9 cellular contexts compared by ENCODE assay signal in genomic region chr11:4186464-4187054, GRCh38.
DNase-seq lines count a peak whose midpoint lies in the region; TF ChIP-seq lines count a peak whose summit lies in the region.
"Had no signal": no experiment of that assay in that cellular context is flagged by ENCODE, and none has a peak within 500 bp of the region (broad histone marks: within the 10 kb centered on the region; RNA-seq: fewer than 3 reads in every experiment).

No MANE protein-coding gene starts in this region.

- H3K9me2 ChIP-seq in GM23248 (ENCODE audit: insufficient read depth), result no peaks in the 10 kb centered on the region
- H3K9me2 ChIP-seq in SU-DHL-6 (replicated peaks; ENCODE audit: insufficient read depth, low read length), result no peaks in the 10 kb centered on the region

- H3K9me3 ChIP-seq in GM23248 (ENCODE audit: low read depth) (no peaks in the 10 kb centered on the region), SU-DHL-6 (ENCODE audit: insufficient read depth, low read length) (no peaks in the 10 kb centered on the region), sigmoid colon (no peaks in the 10 kb centered on the region), adrenal gland (replicated peaks in 1 of 3) (no peaks in the 10 kb centered on the region)
- H3K9me3 ChIP-seq: mucosa of descending colon had no signal

- H3F3A ChIP-seq in GM23248 (ENCODE audit: insufficient read depth) (no peaks in the 10 kb centered on the region), SU-DHL-6 (ENCODE audit: insufficient read depth) (no peaks in the 10 kb centered on the region)

- H3K9ac ChIP-seq in GM23248, result peak overlapping the region; percentile 74
- H3K9ac ChIP-seq in SU-DHL-6 (ENCODE audit: low read length), result 0 out of 2 replicates have a peak overlapping the region, but pooled peaks have one; percentile 30

- H4K20me1 ChIP-seq in GM23248 (ENCODE audit: insufficient read depth), result no peaks in the 10 kb centered on the region
- no peaks in the 10 kb centered on the region for H4K20me1 ChIP-seq in SU-DHL-6 (ENCODE audit: low read depth, low read length)

- H3K4me1 ChIP-seq in GM23248 (ENCODE audit: insufficient read depth) (no peaks in the 10 kb centered on the region), sigmoid colon (peaks cover 0 to 25% (median 12%) of the 10 kb centered on the region in 4 donors), adrenal gland (replicated peaks in 1 of 2) (peaks cover 0 to 18% of the 10 kb centered on the region in 2 donors)

- intact Hi-C loops in sigmoid colon (cut with DNase I) (loop anchor here (1.0 to 5.0 kb wide), 4 partner anchors 307 to 816 kb away; no protein-coding TSS in a partner anchor), adrenal gland (cut with DNase I) (loop anchor here (2.0 to 10.0 kb wide), 4 partner anchors 308 to 818 kb away; partner anchors contain the start of gene OR52M1 (in 1 of the 2))

- in situ Hi-C loops in GM23248 (cut with MboI), result loop anchor here (25.0 kb wide), 2 partner anchors 301 to 801 kb away; partner anchors contain the start of genes OR51L1 and OR52K1

- peak overlapping the region; percentile 78 for H3K4me2 ChIP-seq in GM23248 (ENCODE audit: unreplicated experiment)
- peak overlapping the region; percentile 48 for H3K4me2 ChIP-seq in SU-DHL-6 (ENCODE audit: low read depth, low read length, poor library complexity, severe bottlenecking)

- TF ChIP-seq EP300 in sigmoid colon (IDR thresholded peaks at IDR 0.05), result no peak

- H3K4me3 ChIP-seq in GM23248 (peak overlapping the region; percentile 78), SU-DHL-6 (ENCODE audit: insufficient read depth, low read length, poor library complexity, severe bottlenecking) (no peak overlapping the region), fibroblast of pulmonary artery (replicated peaks; ENCODE audit: low read depth, low read length) (peak overlapping the region; percentile 63), sigmoid colon (peak overlapping the region in 3 of 4 donors; percentile 52 to 65 (median 58)), adrenal gland (peak overlapping the region in 1 of 4 donors; percentile 56)
- H3K4me3 ChIP-seq: mucosa of descending colon had no signal

- H3K27ac ChIP-seq in GM23248, result no peak overlapping the region
- no peak overlapping the region for H3K27ac ChIP-seq in SU-DHL-6 (ENCODE audit: low read depth, low read length)
- peak overlapping the region in 2 of 4 donors; percentile 73 to 78 for H3K27ac ChIP-seq in sigmoid colon
- no peak overlapping the region for H3K27ac ChIP-seq in adrenal gland

- DNase-seq in GM23248 (no peak), fibroblast of pulmonary artery (ENCODE audit: low read depth) (no peak), sigmoid colon (no peak), SIG-M5 treated with dmso at 0.1 percent for 504 hours (lab: John Stamatoyannopoulos, UW; ENCODE audit: unreplicated experiment) (no peak), adrenal gland (no peak), NCI-H2196 (lab: John Stamatoyannopoulos, UW; ENCODE audit: unreplicated experiment) (no peak)
- no peak for DNase-seq in stimulated activated CD4-positive, alpha-beta T cell treated with anti-CD3 and anti-CD28 coated beads, Interleukin-4, amount 100 ng/mL, for 1 hour

- H3K27me3 ChIP-seq in GM23248 (replicated peaks; ENCODE audit: insufficient read depth) (no peaks in the 10 kb centered on the region), SU-DHL-6 (ENCODE audit: low read length) (no peaks in the 10 kb centered on the region), sigmoid colon (no peaks in the 10 kb centered on the region), adrenal gland (no peaks in the 10 kb centered on the region)

- H3K79me2 ChIP-seq in GM23248 (ENCODE audit: insufficient read depth), result no peaks in the 10 kb centered on the region
- no peaks in the 10 kb centered on the region for H3K79me2 ChIP-seq in SU-DHL-6 (ENCODE audit: insufficient read depth, low read length)

- TF ChIP-seq CTCF in SU-DHL-6 (IDR thresholded peaks at IDR 0.05; ENCODE audit: insufficient read depth, low read length, poor library complexity, severe bottlenecking) (no peak), fibroblast of pulmonary artery (IDR thresholded peaks at IDR 0.05; ENCODE audit: low read length, missing control alignments) (no peak), sigmoid colon (IDR thresholded peaks at IDR 0.05) (no peak), adrenal gland (IDR thresholded peaks at IDR 0.05) (peak in 1 of 6 experiments; percentile 27)

- WGBS in GM23248 (ENCODE audit: low coverage in 1 of 2, low lambda C conversion rate in 2 of 2, missing lambda C conversion rate in 2 of 2), 2 experiments, result 39 to 45% methylated on average over 9 of the region's 9 CpGs
- 19 to 35% methylated on average over 9 of the region's 9 CpGs for WGBS in sigmoid colon, 2 donors
- 28 to 38% (median 32%) methylated on average over 9 of the region's 9 CpGs for WGBS in adrenal gland, 4 donors

- H3K36me3 ChIP-seq in GM23248 (ENCODE audit: low read depth), result no peaks in the 10 kb centered on the region
- no peaks in the 10 kb centered on the region for H3K36me3 ChIP-seq in SU-DHL-6 (ENCODE audit: low read length)
- no peaks in the 10 kb centered on the region for H3K36me3 ChIP-seq in sigmoid colon
- no peaks in the 10 kb centered on the region for H3K36me3 ChIP-seq in adrenal gland (replicated peaks in 1 of 2)

- TF ChIP-seq POLR2A in sigmoid colon (IDR thresholded peaks at IDR 0.05) (no peak), adrenal gland (IDR thresholded peaks at IDR 0.05) (no peak)

- H2AFZ ChIP-seq in GM23248 (peak overlapping the region; percentile 97), SU-DHL-6 (ENCODE audit: low read depth, low read length, severe bottlenecking) (peak overlapping the region; percentile 78)
